26 cellular contexts compared by ENCODE assay signal in the genomic region with DNA sequence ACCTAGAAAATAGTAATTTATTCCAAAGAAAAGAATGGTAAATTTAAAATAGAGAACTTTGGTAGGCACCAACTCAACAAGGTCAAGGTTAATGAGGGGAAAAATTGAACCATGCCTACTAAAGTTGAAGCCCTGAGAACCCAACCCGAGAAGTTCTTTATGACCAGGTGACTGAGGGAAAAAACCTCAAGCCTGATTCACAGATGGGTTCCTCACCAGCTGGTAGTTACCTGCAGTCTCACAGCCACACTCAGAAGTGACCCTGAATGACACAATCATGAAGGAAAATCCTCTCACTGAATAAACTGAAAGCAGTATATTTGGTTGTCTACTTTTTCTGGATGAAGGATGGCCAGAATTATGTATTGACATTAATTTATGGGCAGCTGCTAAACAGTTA. TPM values are rescaled to one million over a fixed set of nuclear protein-coding genes. Genes with fewer than 3 reads are reported as not detected.
A peak's percentile ranks its signal among the peaks of the same experiment; 100 is the strongest.
DNase-seq lines count a peak whose midpoint lies in the region; ATAC-seq, FAIRE-seq and TF ChIP-seq lines count a peak whose summit lies in the region.
"Had no signal": no experiment of that assay in that cellular context is flagged by ENCODE, and none has a peak within 500 bp of the region (broad histone marks: within the 10 kb centered on the region; RNA-seq: fewer than 3 reads in every experiment).

No MANE protein-coding gene starts in this region.

- no peak overlapping the region for H3K4me2 ChIP-seq in GM12878 (ENCODE audit: control insufficient read depth, insufficient read depth)

- no peaks in the 10 kb centered on the region for H3K9me3 ChIP-seq in GM12878 (replicated peaks; ENCODE audit: control insufficient read depth, insufficient read depth, low read length)
- H3K9me3 ChIP-seq: BE2C, HAP-1, pancreas, right lobe of liver, testis, uterus had no signal

- H3K4me3 Mint-ChIP-seq in activated CD8-positive, alpha-beta T cell treated with anti-CD3 and anti-CD28 coated beads for 36 hours, result no peak overlapping the region
- no peak overlapping the region for H3K4me3 Mint-ChIP-seq in activated CD8-positive, alpha-beta T cell treated with anti-CD3 and anti-CD28 coated beads, Interleukin-2, amount 10 ng/mL, durations not matched to agents 7 days and 5 days
- H3K4me3 Mint-ChIP-seq: natural killer cell treated with Interleukin-12 subunit alpha and Interleukin-12 subunit beta and Interleukin-15 and Interleukin-18, amount 100 ng/mL, for 72 hours had no signal

- no peaks in the 10 kb centered on the region for H3K36me3 Mint-ChIP-seq in activated CD8-positive, alpha-beta T cell treated with anti-CD3 and anti-CD28 coated beads for 36 hours (ENCODE audit: low read depth)
- no peaks in the 10 kb centered on the region for H3K36me3 Mint-ChIP-seq in activated CD8-positive, alpha-beta T cell treated with anti-CD3 and anti-CD28 coated beads, Interleukin-2, amount 10 ng/mL, durations not matched to agents 7 days and 5 days (ENCODE audit: low read depth)
- H3K36me3 Mint-ChIP-seq: natural killer cell treated with Interleukin-12 subunit alpha and Interleukin-12 subunit beta and Interleukin-15 and Interleukin-18, amount 100 ng/mL, for 72 hours had no signal

- no peaks in the 10 kb centered on the region for H3K4me1 ChIP-seq in GM12878 (ENCODE audit: control insufficient read depth, insufficient read depth, low read length)
- H3K4me1 ChIP-seq: BE2C, HAP-1, pancreas, right lobe of liver, testis, uterus had no signal

- no peak overlapping the region for H2AFZ ChIP-seq in GM12878 (ENCODE audit: control insufficient read depth, low read depth, low read length)

- 0% methylated on average over 1 of the region's 1 CpG for WGBS in GM12878 (ENCODE audit: insufficient coverage, insufficient replicate concordance, low lambda C conversion rate, missing lambda C conversion rate)

- H3K9me3 Mint-ChIP-seq in activated CD8-positive, alpha-beta T cell treated with anti-CD3 and anti-CD28 coated beads for 36 hours, result peaks cover 1% of the 10 kb centered on the region
- H3K9me3 Mint-ChIP-seq in activated CD8-positive, alpha-beta T cell treated with anti-CD3 and anti-CD28 coated beads, Interleukin-2, amount 10 ng/mL, durations not matched to agents 7 days and 5 days (ENCODE audit: insufficient read depth), result no peaks in the 10 kb centered on the region
- H3K9me3 Mint-ChIP-seq: natural killer cell treated with Interleukin-12 subunit alpha and Interleukin-12 subunit beta and Interleukin-15 and Interleukin-18, amount 100 ng/mL, for 72 hours had no signal

- peaks cover 47% of the 10 kb centered on the region for H3K4me1 Mint-ChIP-seq in activated CD8-positive, alpha-beta T cell treated with anti-CD3 and anti-CD28 coated beads for 36 hours (ENCODE audit: low read depth)
- peaks cover 27% of the 10 kb centered on the region for H3K4me1 Mint-ChIP-seq in activated CD8-positive, alpha-beta T cell treated with anti-CD3 and anti-CD28 coated beads, Interleukin-2, amount 10 ng/mL, durations not matched to agents 7 days and 5 days (ENCODE audit: low read depth)

- in situ Hi-C loops in GM12878 (cut with MboI), result no loop called here

- H3K9ac ChIP-seq in GM12878 (ENCODE audit: control insufficient read depth, insufficient read depth, low read length), result no peak overlapping the region

- H3K27me3 Mint-ChIP-seq in activated CD8-positive, alpha-beta T cell treated with anti-CD3 and anti-CD28 coated beads for 36 hours, result no peaks in the 10 kb centered on the region
- H3K27me3 Mint-ChIP-seq in activated CD8-positive, alpha-beta T cell treated with anti-CD3 and anti-CD28 coated beads, Interleukin-2, amount 10 ng/mL, durations not matched to agents 7 days and 5 days (ENCODE audit: low read depth), result no peaks in the 10 kb centered on the region

- no TSS peak for BruUV-seq in GM12878 (replicated peaks; lab: Mats Ljungman, UMichigan)

- ATAC-seq in activated CD8-positive, alpha-beta T cell treated with anti-CD3 and anti-CD28 coated beads for 36 hours, result peak; percentile 45
- no peak for ATAC-seq in activated CD8-positive, alpha-beta T cell treated with anti-CD3 and anti-CD28 coated beads, Interleukin-2, amount 10 ng/mL, durations not matched to agents 7 days and 5 days
- peak; percentile 41 for ATAC-seq in GM18909 (IDR thresholded peaks at IDR 0.05; ENCODE audit: poor library complexity, unreplicated experiment)
- ATAC-seq in HG03139 (IDR thresholded peaks at IDR 0.05; ENCODE audit: unreplicated experiment), result peak; percentile 40
- ATAC-seq in GM12878, result peak; percentile 48
- no peak for ATAC-seq in GM21447 (IDR thresholded peaks at IDR 0.05; ENCODE audit: unreplicated experiment)
- ATAC-seq: natural killer cell treated with Interleukin-12 subunit alpha and Interleukin-12 subunit beta and Interleukin-15 and Interleukin-18, amount 100 ng/mL, for 72 hours; Right ventricle myocardium inferior had no signal

- H3K27ac ChIP-seq in GM12878 (ENCODE audit: control insufficient read depth, insufficient read depth), result no peak overlapping the region
- H3K27ac ChIP-seq: pancreas, right lobe of liver, testis, uterus had no signal

- no peak for TF ChIP-seq CTCF in activated CD8-positive, alpha-beta T cell treated with anti-CD3 and anti-CD28 coated beads for 36 hours (IDR thresholded peaks at IDR 0.05)
- no peak for TF ChIP-seq CTCF in GM12878 (IDR thresholded peaks at IDR 0.05 in 2 of 3, conservative IDR thresholded peaks at IDR 0.05 in 1 of 3; ENCODE audit: control insufficient read depth in 2 of 3, extremely low read depth in 1 of 3, insufficient read depth in 1 of 3, low read depth in 3 of 3, low read length in 3 of 3)

- no peaks in the 10 kb centered on the region for H3K36me3 ChIP-seq in GM12878 (ENCODE audit: control insufficient read depth in 2 of 2, insufficient read depth in 2 of 2, low read length in 1 of 2)
- H3K36me3 ChIP-seq: BE2C, HAP-1, pancreas, right lobe of liver, uterus had no signal

- FAIRE-seq in GM12878 (lab: Jason Lieb, UNC), result no peak
- FAIRE-seq: islet of Langerhans, pancreas had no signal

- TF ChIP-seq POLR2A in GM12878 (IDR thresholded peaks at IDR 0.05; ENCODE audit: low read depth, low read length), result no peak

- no peak overlapping the region for H3K27ac Mint-ChIP-seq in activated CD8-positive, alpha-beta T cell treated with anti-CD3 and anti-CD28 coated beads for 36 hours
- H3K27ac Mint-ChIP-seq in activated CD8-positive, alpha-beta T cell treated with anti-CD3 and anti-CD28 coated beads, Interleukin-2, amount 10 ng/mL, durations not matched to agents 7 days and 5 days, result no peak overlapping the region
- H3K27ac Mint-ChIP-seq: natural killer cell treated with Interleukin-12 subunit alpha and Interleukin-12 subunit beta and Interleukin-15 and Interleukin-18, amount 100 ng/mL, for 72 hours had no signal

- no peaks in the 10 kb centered on the region for H4K20me1 ChIP-seq in GM12878 (ENCODE audit: control insufficient read depth, insufficient read depth)

- SMC1A ChIA-PET in GM12878 (lab: Charles Lee; ENCODE audit: uncharacterized antibody, unreplicated experiment), result no interaction called here

- POLR2A ChIA-PET in activated CD8-positive, alpha-beta T cell treated with anti-CD3 and anti-CD28 coated beads for 36 hours (lab: Charles Lee), result interaction anchor here (0.8 kb wide), 1 partner anchor 26 kb away, joined by 3 read pairs; no protein-coding TSS in a partner anchor
- POLR2A ChIA-PET in activated CD8-positive, alpha-beta T cell treated with anti-CD3 and anti-CD28 coated beads, Interleukin-2, amount 10 ng/mL, durations not matched to agents 7 days and 5 days (lab: Charles Lee), result no interaction called here
- POLR2A ChIA-PET in GM12878 (lab: Charles Lee), result no interaction called here

- peak; percentile 28 for DNase-seq in activated CD8-positive, alpha-beta T cell treated with anti-CD3 and anti-CD28 coated beads for 36 hours
- DNase-seq in activated CD8-positive, alpha-beta T cell treated with anti-CD3 and anti-CD28 coated beads, Interleukin-2, amount 10 ng/mL, durations not matched to agents 7 days and 5 days, result no peak
- DNase-seq in GM12878 (ENCODE audit: low read depth, low spot score) (no peak), inferior parietal cortex (ENCODE audit: extremely low spot score) (no peak), nucleus accumbens (lab: John Stamatoyannopoulos, UW) (no peak)
- DNase-seq: activated CD4-positive, alpha-beta T cell treated with anti-CD3 and anti-CD28 coated beads, Interleukin-2, amount 50 U/mL, for 1 hour; activated naive CD4-positive, alpha-beta T cell treated with anti-CD3 and anti-CD28 coated beads, Interleukin-2, amount 50 U/mL, for 16 hours; BE2C; DMS79; foreskin melanocyte; hypothalamus; Karpas-422; NCI-H1694 treated with DMSO at 0.1 percent for 48 hours; NCI-H69; SW 1271; testis; uterus had no signal

- no peak for TF ChIP-seq RAD21 in GM12878 (IDR thresholded peaks at IDR 0.05; ENCODE audit: insufficient read depth, low read depth, low read length)

- no peaks in the 10 kb centered on the region; a peak in 1 of 4 replicates for H3K27me3 ChIP-seq in GM12878 (replicated peaks in 1 of 2; ENCODE audit: control insufficient read depth in 2 of 2, insufficient read depth in 2 of 2, low read length in 1 of 2)
- H3K27me3 ChIP-seq: BE2C, pancreas, right lobe of liver, testis, uterus had no signal

- TF ChIP-seq EP300 in GM12878 (IDR thresholded peaks at IDR 0.05; ENCODE audit: borderline replicate concordance in 1 of 2, control insufficient read depth in 1 of 2, low read depth in 2 of 2, low read length in 2 of 2), result no peak

- no peak overlapping the region for H3K4me3 ChIP-seq in GM12878
- H3K4me3 ChIP-seq: HAP-1, pancreas, right lobe of liver, testis, uterus had no signal

- CTCF ChIA-PET in activated CD8-positive, alpha-beta T cell treated with anti-CD3 and anti-CD28 coated beads for 36 hours (lab: Charles Lee), result no interaction called here
- CTCF ChIA-PET in activated CD8-positive, alpha-beta T cell treated with anti-CD3 and anti-CD28 coated beads, Interleukin-2, amount 10 ng/mL, durations not matched to agents 7 days and 5 days (lab: Charles Lee), result no interaction called here
- CTCF ChIA-PET in GM12878 (lab: Yijun Ruan, JAX), result interaction anchor here (1.5 kb wide), 1 partner anchor 23 kb away, joined by 4 read pairs; no protein-coding TSS in a partner anchor

- RAD21 ChIA-PET in GM12878 (lab: Charles Lee; ENCODE audit: unreplicated experiment), result no interaction called here

- H3K79me2 ChIP-seq in GM12878 (ENCODE audit: control insufficient read depth, insufficient read depth, low read length), result no peaks in the 10 kb centered on the region

- intact Hi-C loops in activated CD8-positive, alpha-beta T cell treated with anti-CD3 and anti-CD28 coated beads for 36 hours (cut with micrococcal nuclease), result no loop called here
- intact Hi-C loops in GM12878 (cut with micrococcal nuclease; ENCODE audit: unreplicated experiment), result no loop called here

RNA-seq across cellular contexts. Expression of a gene that starts 7.0 kb away (rescaled TPM):
- total RNA-seq in activated CD8-positive, alpha-beta T cell treated with anti-CD3 and anti-CD28 coated beads for 36 hours, result under 1 TPM; 0.25 to 0.32 TPM
- total RNA-seq in activated CD8-positive, alpha-beta T cell treated with anti-CD3 and anti-CD28 coated beads, Interleukin-2, amount 10 ng/mL, durations not matched to agents 7 days and 5 days, result not detected
- not detected in 2 replicates for total RNA-seq in GM12878 (2013; cell fraction: nucleolus; rRNA removed)
- total RNA-seq in GM12878 (2014; rRNA removed) (0.06 TPM in 1 of 2 replicates, not detected in the other), GM12878 (2014; rRNA removed; fragmentation: Illumina TruSeq; extraction: Trizol) (not detected in 2 replicates), GM12878 (2021) (not detected in 2 replicates)
- not detected for polyA plus RNA-seq in GM12878 (2011; ENCODE audit: low read depth)
- polyA plus RNA-seq in GM12878 (2011; rRNA removed) (not detected in 2 replicates), GM12878 (2014; fragmentation: Illumina TruSeq; extraction: Trizol) (not detected in 2 replicates), GM12878 (2014; fragmentation: Nextera tagmentation; extraction: Ambion mirVana) (not detected), GM12878 (2014; rRNA removed) (not detected in 2 replicates), GM12878 (2016; fragmentation: Nextera tagmentation; extraction: Ambion mirVana) (not detected)
- 0.01 TPM in 1 of 2 replicates, not detected in the other for polyA plus RNA-seq in GM12878 (2011; cell fraction: cytosol; rRNA removed)
- polyA plus RNA-seq in GM12878 (2011; cell fraction: nucleus; rRNA removed), result not detected in 2 replicates
- not detected in 2 replicates for polyA plus RNA-seq in GM12878 (2012)
- not detected in 2 replicates for polyA minus RNA-seq in GM12878 (2011; rRNA and poly(A)+ RNA removed)
- polyA minus RNA-seq in GM12878 (2011; cell fraction: cytosol; rRNA and poly(A)+ RNA removed), result not detected in 2 replicates
- not detected in 2 replicates for polyA minus RNA-seq in GM12878 (2011; cell fraction: nucleus; rRNA and poly(A)+ RNA removed)
- total RNA-seq: natural killer cell treated with Interleukin-12 subunit alpha and Interleukin-12 subunit beta and Interleukin-15 and Interleukin-18, amount 100 ng/mL, for 72 hours; right lobe of liver had no signal

Comparison
In these comparisons a context has a peak if more than half of its experiments do, and no peak if none do; other contexts are left out.
1. ATAC-seq: peak in activated CD8-positive, alpha-beta T cell treated with anti-CD3 and anti-CD28 coated beads for 36 hours (single experiment), GM18909 (single experiment), HG03139 (single experiment) and GM12878 (single experiment); none in activated CD8-positive, alpha-beta T cell treated with anti-CD3 and anti-CD28 coated beads, Interleukin-2, amount 10 ng/mL, durations not matched to agents 7 days and 5 days (single experiment) and GM21447 (single experiment).